Comparison of ENCODE assay signal across 13 cellular contexts in genomic region chr21:26964379-26964778, GRCh38. TPM values are rescaled to one million over a fixed set of nuclear protein-coding genes. Genes with fewer than 3 reads are reported as not detected.
DNase-seq lines count a peak whose midpoint lies in the region; ATAC-seq and TF ChIP-seq lines count a peak whose summit lies in the region.
"Had no signal": no experiment of that assay in that cellular context is flagged by ENCODE, and none has a peak within 500 bp of the region (broad histone marks: within the 10 kb centered on the region; RNA-seq: fewer than 3 reads in every experiment).

No MANE protein-coding gene starts in this region.

- peaks cover 65% of the 10 kb centered on the region for H3K27me3 Mint-ChIP-seq in nephron progenitor cell (ENCODE audit: low read depth, poor library complexity)

- H3K4me3 Mint-ChIP-seq in nephron progenitor cell: peak overlapping the region; percentile 78
- H3K4me3 Mint-ChIP-seq: stimulated activated naive B cell treated with anti-CD40 and anti-IgM and Interleukin-4, amounts not matched to agents 10 μg/mL and 1 μg/mL and 100 μg/mL, for 72 hours had no signal

- H3K36me3 ChIP-seq in Peyer's patch (no peaks in the 10 kb centered on the region), heart left ventricle (no peaks in the 10 kb centered on the region), WERI-Rb-1 (no peaks in the 10 kb centered on the region)

- no peak overlapping the region for H3K27ac Mint-ChIP-seq in nephron progenitor cell
- H3K27ac Mint-ChIP-seq: stimulated activated naive B cell treated with anti-CD40 and anti-IgM and Interleukin-4, amounts not matched to agents 10 μg/mL and 1 μg/mL and 100 μg/mL, for 72 hours had no signal

- peak in 2 of 3 donors; percentile 56 to 67 for DNase-seq in Peyer's patch
- DNase-seq in heart left ventricle: peak; percentile 46 to 73 (median 57)
- no peak for DNase-seq in nephron progenitor cell
- DNase-seq in ureter (ENCODE audit: low spot score): peak; percentile 68
- DNase-seq in HT-29 (ENCODE audit: low spot score): no peak
- DNase-seq in SHP77 treated with DMSO at 0.1 percent for 48 hours (lab: John Stamatoyannopoulos, UW): no peak
- no peak for DNase-seq in WERI-Rb-1
- DNase-seq: activated CD4-positive, alpha-beta T cell treated with anti-CD3 and anti-CD28 coated beads for 1 hour; NCI-H1048; OCI-M1; stimulated activated naive B cell treated with anti-CD40 and anti-IgM and Interleukin-4, amounts not matched to agents 10 μg/mL and 1 μg/mL and 100 μg/mL, for 72 hours had no signal

- TF ChIP-seq POLR2A in Peyer's patch (IDR thresholded peaks at IDR 0.05): peak in 1 of 2 donors; percentile 22
- TF ChIP-seq POLR2A in heart left ventricle (IDR thresholded peaks at IDR 0.05): peak in 1 of 2 donors; percentile 42

- H3K27me3 ChIP-seq in Peyer's patch (no peaks in the 10 kb centered on the region), heart left ventricle (peaks cover 0 to 54% (median 7%) of the 10 kb centered on the region in 9 donors), WERI-Rb-1 (ENCODE audit: insufficient read depth, low read depth, severe bottlenecking) (peaks cover 92% of the 10 kb centered on the region)

- intact Hi-C loops in heart left ventricle (cut with DNase I): loop anchor here in 4 of 10 donors (10.0 kb wide), 4 partner anchors 200 to 600 kb away; no protein-coding TSS in a partner anchor

- ATAC-seq in heart left ventricle (peak; percentile 70 to 78 (median 75)), HG03457 (IDR thresholded peaks at IDR 0.05; ENCODE audit: unreplicated experiment) (no peak)
- ATAC-seq: stimulated activated naive B cell treated with anti-CD40 and anti-IgM and Interleukin-4, amounts not matched to agents 10 μg/mL and 1 μg/mL and 100 μg/mL, for 72 hours had no signal

- H3K4me1 Mint-ChIP-seq in nephron progenitor cell: peaks cover 35% of the 10 kb centered on the region

- H3K36me3 Mint-ChIP-seq in nephron progenitor cell (ENCODE audit: low read depth): no peaks in the 10 kb centered on the region
- H3K36me3 Mint-ChIP-seq: stimulated activated naive B cell treated with anti-CD40 and anti-IgM and Interleukin-4, amounts not matched to agents 10 μg/mL and 1 μg/mL and 100 μg/mL, for 72 hours had no signal

- 80 to 88% (median 85%) methylated on average over 10 of the region's 10 CpGs for WGBS in heart left ventricle, 4 donors

- no peaks in the 10 kb centered on the region for H3K4me1 ChIP-seq in Peyer's patch
- H3K4me1 ChIP-seq in heart left ventricle: peaks cover 0 to 32% (median 11%) of the 10 kb centered on the region in 12 donors

- no peaks in the 10 kb centered on the region for H3K9me3 ChIP-seq in Peyer's patch
- no peaks in the 10 kb centered on the region for H3K9me3 ChIP-seq in heart left ventricle
- H3K9me3 ChIP-seq in WERI-Rb-1 (ENCODE audit: severe bottlenecking): peaks cover 19% of the 10 kb centered on the region

- H3K4me3 ChIP-seq in Peyer's patch (peak overlapping the region in 3 of 4 donors; percentile 5 to 61 (median 10)), heart left ventricle (peak overlapping the region in 10 of 12 donors; percentile 35 to 74 (median 64)), WERI-Rb-1 (ENCODE audit: low read depth, low read length) (no peak overlapping the region)

- TF ChIP-seq CTCF in Peyer's patch (IDR thresholded peaks at IDR 0.05) (no peak), heart left ventricle (IDR thresholded peaks at IDR 0.05) (no peak), nephron progenitor cell (IDR thresholded peaks at IDR 0.05) (no peak), WERI-Rb-1 (IDR thresholded peaks at IDR 0.05; ENCODE audit: low read depth, low read length) (no peak)

- H3K27ac ChIP-seq in Peyer's patch (peak overlapping the region; percentile 2 to 86 (median 54)), heart left ventricle (peak overlapping the region in 10 of 12 donors; percentile 34 to 82 (median 72)), WERI-Rb-1 (no peak overlapping the region)

- no peaks in the 10 kb centered on the region for H3K9me3 Mint-ChIP-seq in nephron progenitor cell
- H3K9me3 Mint-ChIP-seq: stimulated activated naive B cell treated with anti-CD40 and anti-IgM and Interleukin-4, amounts not matched to agents 10 μg/mL and 1 μg/mL and 100 μg/mL, for 72 hours had no signal

RNA-seq across cellular contexts. Expression of gene ADAMTS5, which starts 2.5 kb away (rescaled TPM):
- total RNA-seq in Peyer's patch (10 to 100 TPM in 3 of 4 donors, 1 to 10 TPM in 1; 4.4 to 19.0 (median 14.0) TPM), heart left ventricle (10 to 100 TPM in 3 of 9 donors, 1 to 10 TPM in 5, under 1 TPM in 1; 0.98 to 22.7 (median 3.6) TPM), ureter (10.3 TPM)
- 1 to 10 TPM; 1.3 to 2.7 TPM for polyA plus RNA-seq in heart left ventricle
- not detected in 2 replicates for total RNA-seq in HT-29 (2014; rRNA removed; shearing (Covaris generic))
- total RNA-seq: pulmonary artery endothelial cell had no signal

Comparison
In these comparisons a context has a peak if more than half of its experiments do, and no peak if none do; other contexts are left out.
1. DNase-seq: peak in Peyer's patch (2 of 3), heart left ventricle (5 of 5) and ureter (single experiment); none in nephron progenitor cell (single experiment), HT-29 (single experiment), SHP77 treated with DMSO at 0.1 percent for 48 hours (single experiment) and WERI-Rb-1 (single experiment).